Comparison of ENCODE assay signal across 2 cellular contexts in the genomic region with DNA sequence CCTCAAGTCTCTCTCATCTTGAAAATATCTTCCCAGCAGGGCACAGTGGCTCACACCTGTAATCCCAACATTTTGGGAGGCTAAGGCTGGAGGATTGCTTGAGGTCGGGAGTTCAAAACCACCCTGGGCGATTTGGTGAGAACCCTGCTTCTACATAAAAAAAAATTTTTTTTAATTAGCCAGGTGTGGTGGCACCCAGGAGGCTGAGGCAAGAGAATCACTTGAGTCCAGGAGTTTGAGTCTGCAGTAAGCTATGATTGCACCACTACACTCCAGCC.
TF ChIP-seq lines count a peak whose summit lies in the region.

No MANE protein-coding gene starts in this region.

TF ChIP-seq in GM23338, 12 proteins besides CTCF, POLR2A, EP300 and RAD21 (continued from another document):
- TF ChIP-seq, protein P1, sequence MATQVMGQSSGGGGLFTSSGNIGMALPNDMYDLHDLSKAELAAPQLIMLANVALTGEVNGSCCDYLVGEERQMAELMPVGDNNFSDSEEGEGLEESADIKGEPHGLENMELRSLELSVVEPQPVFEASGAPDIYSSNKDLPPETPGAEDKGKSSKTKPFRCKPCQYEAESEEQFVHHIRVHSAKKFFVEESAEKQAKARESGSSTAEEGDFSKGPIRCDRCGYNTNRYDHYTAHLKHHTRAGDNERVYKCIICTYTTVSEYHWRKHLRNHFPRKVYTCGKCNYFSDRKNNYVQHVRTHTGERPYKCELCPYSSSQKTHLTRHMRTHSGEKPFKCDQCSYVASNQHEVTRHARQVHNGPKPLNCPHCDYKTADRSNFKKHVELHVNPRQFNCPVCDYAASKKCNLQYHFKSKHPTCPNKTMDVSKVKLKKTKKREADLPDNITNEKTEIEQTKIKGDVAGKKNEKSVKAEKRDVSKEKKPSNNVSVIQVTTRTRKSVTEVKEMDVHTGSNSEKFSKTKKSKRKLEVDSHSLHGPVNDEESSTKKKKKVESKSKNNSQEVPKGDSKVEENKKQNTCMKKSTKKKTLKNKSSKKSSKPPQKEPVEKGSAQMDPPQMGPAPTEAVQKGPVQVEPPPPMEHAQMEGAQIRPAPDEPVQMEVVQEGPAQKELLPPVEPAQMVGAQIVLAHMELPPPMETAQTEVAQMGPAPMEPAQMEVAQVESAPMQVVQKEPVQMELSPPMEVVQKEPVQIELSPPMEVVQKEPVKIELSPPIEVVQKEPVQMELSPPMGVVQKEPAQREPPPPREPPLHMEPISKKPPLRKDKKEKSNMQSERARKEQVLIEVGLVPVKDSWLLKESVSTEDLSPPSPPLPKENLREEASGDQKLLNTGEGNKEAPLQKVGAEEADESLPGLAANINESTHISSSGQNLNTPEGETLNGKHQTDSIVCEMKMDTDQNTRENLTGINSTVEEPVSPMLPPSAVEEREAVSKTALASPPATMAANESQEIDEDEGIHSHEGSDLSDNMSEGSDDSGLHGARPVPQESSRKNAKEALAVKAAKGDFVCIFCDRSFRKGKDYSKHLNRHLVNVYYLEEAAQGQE (IDR thresholded peaks at IDR 0.05; ENCODE audit: unreplicated experiment) = no peak
- TF ChIP-seq CREB1 (CRISPR knock-in tag; IDR thresholded peaks at IDR 0.05; ENCODE audit: low read depth) (no peak), JUNB (IDR thresholded peaks at IDR 0.05; ENCODE audit: unreplicated experiment) (no peak), EZH2 (IDR thresholded peaks at IDR 0.05; ENCODE audit: low read depth, unreplicated experiment) (no peak), EZH2phosphoT487 (IDR thresholded peaks at IDR 0.05; ENCODE audit: unreplicated experiment) (no peak), ZNF331 (CRISPR knock-in tag; IDR thresholded peaks at IDR 0.05; ENCODE audit: low read depth) (no peak), POLR2AphosphoS5 (IDR thresholded peaks at IDR 0.05; ENCODE audit: low read depth) (no peak), NANOG (IDR thresholded peaks at IDR 0.05; ENCODE audit: borderline replicate concordance) (no peak)
- TF ChIP-seq, protein P2, sequence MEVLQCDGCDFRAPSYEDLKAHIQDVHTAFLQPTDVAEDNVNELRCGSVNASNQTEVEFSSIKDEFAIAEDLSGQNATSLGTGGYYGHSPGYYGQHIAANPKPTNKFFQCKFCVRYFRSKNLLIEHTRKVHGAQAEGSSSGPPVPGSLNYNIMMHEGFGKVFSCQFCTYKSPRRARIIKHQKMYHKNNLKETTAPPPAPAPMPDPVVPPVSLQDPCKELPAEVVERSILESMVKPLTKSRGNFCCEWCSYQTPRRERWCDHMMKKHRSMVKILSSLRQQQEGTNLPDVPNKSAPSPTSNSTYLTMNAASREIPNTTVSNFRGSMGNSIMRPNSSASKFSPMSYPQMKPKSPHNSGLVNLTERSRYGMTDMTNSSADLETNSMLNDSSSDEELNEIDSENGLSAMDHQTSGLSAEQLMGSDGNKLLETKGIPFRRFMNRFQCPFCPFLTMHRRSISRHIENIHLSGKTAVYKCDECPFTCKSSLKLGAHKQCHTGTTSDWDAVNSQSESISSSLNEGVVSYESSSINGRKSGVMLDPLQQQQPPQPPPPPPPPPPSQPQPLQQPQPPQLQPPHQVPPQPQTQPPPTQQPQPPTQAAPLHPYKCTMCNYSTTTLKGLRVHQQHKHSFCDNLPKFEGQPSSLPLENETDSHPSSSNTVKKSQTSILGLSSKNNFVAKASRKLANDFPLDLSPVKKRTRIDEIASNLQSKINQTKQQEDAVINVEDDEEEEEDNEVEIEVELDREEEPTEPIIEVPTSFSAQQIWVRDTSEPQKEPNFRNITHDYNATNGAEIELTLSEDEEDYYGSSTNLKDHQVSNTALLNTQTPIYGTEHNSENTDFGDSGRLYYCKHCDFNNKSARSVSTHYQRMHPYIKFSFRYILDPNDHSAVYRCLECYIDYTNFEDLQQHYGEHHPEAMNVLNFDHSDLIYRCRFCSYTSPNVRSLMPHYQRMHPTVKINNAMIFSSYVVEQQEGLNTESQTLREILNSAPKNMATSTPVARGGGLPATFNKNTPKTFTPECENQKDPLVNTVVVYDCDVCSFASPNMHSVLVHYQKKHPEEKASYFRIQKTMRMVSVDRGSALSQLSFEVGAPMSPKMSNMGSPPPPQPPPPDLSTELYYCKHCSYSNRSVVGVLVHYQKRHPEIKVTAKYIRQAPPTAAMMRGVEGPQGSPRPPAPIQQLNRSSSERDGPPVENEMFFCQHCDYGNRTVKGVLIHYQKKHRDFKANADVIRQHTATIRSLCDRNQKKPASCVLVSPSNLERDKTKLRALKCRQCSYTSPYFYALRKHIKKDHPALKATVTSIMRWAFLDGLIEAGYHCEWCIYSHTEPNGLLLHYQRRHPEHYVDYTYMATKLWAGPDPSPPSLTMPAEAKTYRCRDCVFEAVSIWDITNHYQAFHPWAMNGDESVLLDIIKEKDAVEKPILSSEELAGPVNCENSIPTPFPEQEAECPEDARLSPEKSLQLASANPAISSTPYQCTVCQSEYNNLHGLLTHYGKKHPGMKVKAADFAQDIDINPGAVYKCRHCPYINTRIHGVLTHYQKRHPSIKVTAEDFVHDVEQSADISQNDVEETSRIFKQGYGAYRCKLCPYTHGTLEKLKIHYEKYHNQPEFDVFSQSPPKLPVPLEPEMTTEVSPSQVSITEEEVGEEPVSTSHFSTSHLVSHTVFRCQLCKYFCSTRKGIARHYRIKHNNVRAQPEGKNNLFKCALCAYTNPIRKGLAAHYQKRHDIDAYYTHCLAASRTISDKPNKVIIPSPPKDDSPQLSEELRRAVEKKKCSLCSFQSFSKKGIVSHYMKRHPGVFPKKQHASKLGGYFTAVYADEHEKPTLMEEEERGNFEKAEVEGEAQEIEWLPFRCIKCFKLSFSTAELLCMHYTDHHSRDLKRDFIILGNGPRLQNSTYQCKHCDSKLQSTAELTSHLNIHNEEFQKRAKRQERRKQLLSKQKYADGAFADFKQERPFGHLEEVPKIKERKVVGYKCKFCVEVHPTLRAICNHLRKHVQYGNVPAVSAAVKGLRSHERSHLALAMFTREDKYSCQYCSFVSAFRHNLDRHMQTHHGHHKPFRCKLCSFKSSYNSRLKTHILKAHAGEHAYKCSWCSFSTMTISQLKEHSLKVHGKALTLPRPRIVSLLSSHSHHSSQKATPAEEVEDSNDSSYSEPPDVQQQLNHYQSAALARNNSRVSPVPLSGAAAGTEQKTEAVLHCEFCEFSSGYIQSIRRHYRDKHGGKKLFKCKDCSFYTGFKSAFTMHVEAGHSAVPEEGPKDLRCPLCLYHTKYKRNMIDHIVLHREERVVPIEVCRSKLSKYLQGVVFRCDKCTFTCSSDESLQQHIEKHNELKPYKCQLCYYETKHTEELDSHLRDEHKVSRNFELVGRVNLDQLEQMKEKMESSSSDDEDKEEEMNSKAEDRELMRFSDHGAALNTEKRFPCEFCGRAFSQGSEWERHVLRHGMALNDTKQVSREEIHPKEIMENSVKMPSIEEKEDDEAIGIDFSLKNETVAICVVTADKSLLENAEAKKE (CRISPR knock-in tag; IDR thresholded peaks at IDR 0.05) = no peak
- TF ChIP-seq, protein P3, sequence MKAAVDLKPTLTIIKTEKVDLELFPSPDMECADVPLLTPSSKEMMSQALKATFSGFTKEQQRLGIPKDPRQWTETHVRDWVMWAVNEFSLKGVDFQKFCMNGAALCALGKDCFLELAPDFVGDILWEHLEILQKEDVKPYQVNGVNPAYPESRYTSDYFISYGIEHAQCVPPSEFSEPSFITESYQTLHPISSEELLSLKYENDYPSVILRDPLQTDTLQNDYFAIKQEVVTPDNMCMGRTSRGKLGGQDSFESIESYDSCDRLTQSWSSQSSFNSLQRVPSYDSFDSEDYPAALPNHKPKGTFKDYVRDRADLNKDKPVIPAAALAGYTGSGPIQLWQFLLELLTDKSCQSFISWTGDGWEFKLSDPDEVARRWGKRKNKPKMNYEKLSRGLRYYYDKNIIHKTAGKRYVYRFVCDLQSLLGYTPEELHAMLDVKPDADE (IDR thresholded peaks at IDR 0.05) = no peak

TF ChIP-seq in WTC11, 78 proteins besides CTCF, POLR2A, EP300 and RAD21 (continued from another document):
- TF ChIP-seq, protein P4, sequence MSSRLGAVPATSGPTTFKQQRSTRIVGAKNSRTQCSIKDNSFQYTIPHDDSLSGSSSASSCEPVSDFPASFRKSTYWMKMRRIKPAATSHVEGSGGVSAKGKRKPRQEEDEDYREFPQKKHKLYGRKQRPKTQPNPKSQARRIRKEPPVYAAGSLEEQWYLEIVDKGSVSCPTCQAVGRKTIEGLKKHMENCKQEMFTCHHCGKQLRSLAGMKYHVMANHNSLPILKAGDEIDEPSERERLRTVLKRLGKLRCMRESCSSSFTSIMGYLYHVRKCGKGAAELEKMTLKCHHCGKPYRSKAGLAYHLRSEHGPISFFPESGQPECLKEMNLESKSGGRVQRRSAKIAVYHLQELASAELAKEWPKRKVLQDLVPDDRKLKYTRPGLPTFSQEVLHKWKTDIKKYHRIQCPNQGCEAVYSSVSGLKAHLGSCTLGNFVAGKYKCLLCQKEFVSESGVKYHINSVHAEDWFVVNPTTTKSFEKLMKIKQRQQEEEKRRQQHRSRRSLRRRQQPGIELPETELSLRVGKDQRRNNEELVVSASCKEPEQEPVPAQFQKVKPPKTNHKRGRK (CRISPR knock-in tag; IDR thresholded peaks at IDR 0.05; ENCODE audit: borderline replicate concordance) = no peak
- TF ChIP-seq ELF4 (CRISPR knock-in tag; IDR thresholded peaks at IDR 0.05; ENCODE audit: low read depth) (no peak), ZNF138 (CRISPR knock-in tag; conservative IDR thresholded peaks at IDR 0.05) (no peak), ETV6 (CRISPR knock-in tag; IDR thresholded peaks at IDR 0.05) (no peak), ZNF219 (CRISPR knock-in tag; IDR thresholded peaks at IDR 0.05; ENCODE audit: borderline replicate concordance) (no peak), KAT7 (CRISPR knock-in tag; IDR thresholded peaks at IDR 0.05; ENCODE audit: borderline replicate concordance) (no peak), NR3C1 (CRISPR knock-in tag; conservative IDR thresholded peaks at IDR 0.05; ENCODE audit: low read depth) (no peak)
- TF ChIP-seq, protein P5, sequence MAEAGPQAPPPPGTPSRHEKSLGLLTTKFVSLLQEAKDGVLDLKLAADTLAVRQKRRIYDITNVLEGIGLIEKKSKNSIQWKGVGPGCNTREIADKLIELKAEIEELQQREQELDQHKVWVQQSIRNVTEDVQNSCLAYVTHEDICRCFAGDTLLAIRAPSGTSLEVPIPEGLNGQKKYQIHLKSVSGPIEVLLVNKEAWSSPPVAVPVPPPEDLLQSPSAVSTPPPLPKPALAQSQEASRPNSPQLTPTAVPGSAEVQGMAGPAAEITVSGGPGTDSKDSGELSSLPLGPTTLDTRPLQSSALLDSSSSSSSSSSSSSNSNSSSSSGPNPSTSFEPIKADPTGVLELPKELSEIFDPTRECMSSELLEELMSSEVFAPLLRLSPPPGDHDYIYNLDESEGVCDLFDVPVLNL (CRISPR knock-in tag; IDR thresholded peaks at IDR 0.05; ENCODE audit: borderline replicate concordance, low read depth) = no peak
- TF ChIP-seq, protein P6, sequence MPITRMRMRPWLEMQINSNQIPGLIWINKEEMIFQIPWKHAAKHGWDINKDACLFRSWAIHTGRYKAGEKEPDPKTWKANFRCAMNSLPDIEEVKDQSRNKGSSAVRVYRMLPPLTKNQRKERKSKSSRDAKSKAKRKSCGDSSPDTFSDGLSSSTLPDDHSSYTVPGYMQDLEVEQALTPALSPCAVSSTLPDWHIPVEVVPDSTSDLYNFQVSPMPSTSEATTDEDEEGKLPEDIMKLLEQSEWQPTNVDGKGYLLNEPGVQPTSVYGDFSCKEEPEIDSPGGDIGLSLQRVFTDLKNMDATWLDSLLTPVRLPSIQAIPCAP (CRISPR knock-in tag; IDR thresholded peaks at IDR 0.05) = no peak
- TF ChIP-seq, protein P7, sequence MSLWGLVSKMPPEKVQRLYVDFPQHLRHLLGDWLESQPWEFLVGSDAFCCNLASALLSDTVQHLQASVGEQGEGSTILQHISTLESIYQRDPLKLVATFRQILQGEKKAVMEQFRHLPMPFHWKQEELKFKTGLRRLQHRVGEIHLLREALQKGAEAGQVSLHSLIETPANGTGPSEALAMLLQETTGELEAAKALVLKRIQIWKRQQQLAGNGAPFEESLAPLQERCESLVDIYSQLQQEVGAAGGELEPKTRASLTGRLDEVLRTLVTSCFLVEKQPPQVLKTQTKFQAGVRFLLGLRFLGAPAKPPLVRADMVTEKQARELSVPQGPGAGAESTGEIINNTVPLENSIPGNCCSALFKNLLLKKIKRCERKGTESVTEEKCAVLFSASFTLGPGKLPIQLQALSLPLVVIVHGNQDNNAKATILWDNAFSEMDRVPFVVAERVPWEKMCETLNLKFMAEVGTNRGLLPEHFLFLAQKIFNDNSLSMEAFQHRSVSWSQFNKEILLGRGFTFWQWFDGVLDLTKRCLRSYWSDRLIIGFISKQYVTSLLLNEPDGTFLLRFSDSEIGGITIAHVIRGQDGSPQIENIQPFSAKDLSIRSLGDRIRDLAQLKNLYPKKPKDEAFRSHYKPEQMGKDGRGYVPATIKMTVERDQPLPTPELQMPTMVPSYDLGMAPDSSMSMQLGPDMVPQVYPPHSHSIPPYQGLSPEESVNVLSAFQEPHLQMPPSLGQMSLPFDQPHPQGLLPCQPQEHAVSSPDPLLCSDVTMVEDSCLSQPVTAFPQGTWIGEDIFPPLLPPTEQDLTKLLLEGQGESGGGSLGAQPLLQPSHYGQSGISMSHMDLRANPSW (CRISPR knock-in tag; conservative IDR thresholded peaks at IDR 0.05; ENCODE audit: low read depth) = no peak
- TF ChIP-seq, protein P8, sequence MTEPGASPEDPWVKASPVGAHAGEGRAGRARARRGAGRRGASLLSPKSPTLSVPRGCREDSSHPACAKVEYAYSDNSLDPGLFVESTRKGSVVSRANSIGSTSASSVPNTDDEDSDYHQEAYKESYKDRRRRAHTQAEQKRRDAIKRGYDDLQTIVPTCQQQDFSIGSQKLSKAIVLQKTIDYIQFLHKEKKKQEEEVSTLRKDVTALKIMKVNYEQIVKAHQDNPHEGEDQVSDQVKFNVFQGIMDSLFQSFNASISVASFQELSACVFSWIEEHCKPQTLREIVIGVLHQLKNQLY (CRISPR knock-in tag; IDR thresholded peaks at IDR 0.05) = no peak
- TF ChIP-seq, protein P9, sequence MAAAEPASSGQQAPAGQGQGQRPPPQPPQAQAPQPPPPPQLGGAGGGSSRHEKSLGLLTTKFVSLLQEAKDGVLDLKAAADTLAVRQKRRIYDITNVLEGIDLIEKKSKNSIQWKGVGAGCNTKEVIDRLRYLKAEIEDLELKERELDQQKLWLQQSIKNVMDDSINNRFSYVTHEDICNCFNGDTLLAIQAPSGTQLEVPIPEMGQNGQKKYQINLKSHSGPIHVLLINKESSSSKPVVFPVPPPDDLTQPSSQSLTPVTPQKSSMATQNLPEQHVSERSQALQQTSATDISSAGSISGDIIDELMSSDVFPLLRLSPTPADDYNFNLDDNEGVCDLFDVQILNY (CRISPR knock-in tag; IDR thresholded peaks at IDR 0.05) = no peak
- TF ChIP-seq, protein P10, sequence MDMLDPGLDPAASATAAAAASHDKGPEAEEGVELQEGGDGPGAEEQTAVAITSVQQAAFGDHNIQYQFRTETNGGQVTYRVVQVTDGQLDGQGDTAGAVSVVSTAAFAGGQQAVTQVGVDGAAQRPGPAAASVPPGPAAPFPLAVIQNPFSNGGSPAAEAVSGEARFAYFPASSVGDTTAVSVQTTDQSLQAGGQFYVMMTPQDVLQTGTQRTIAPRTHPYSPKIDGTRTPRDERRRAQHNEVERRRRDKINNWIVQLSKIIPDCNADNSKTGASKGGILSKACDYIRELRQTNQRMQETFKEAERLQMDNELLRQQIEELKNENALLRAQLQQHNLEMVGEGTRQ (CRISPR knock-in tag; IDR thresholded peaks at IDR 0.05) = no peak
- TF ChIP-seq, protein P11, sequence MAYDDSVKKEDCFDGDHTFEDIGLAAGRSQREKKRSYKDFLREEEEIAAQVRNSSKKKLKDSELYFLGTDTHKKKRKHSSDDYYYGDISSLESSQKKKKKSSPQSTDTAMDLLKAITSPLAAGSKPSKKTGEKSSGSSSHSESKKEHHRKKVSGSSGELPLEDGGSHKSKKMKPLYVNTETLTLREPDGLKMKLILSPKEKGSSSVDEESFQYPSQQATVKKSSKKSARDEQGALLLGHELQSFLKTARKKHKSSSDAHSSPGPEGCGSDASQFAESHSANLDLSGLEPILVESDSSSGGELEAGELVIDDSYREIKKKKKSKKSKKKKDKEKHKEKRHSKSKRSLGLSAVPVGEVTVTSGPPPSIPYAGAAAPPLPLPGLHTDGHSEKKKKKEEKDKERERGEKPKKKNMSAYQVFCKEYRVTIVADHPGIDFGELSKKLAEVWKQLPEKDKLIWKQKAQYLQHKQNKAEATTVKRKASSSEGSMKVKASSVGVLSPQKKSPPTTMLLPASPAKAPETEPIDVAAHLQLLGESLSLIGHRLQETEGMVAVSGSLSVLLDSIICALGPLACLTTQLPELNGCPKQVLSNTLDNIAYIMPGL (CRISPR knock-in tag; IDR thresholded peaks at IDR 0.05) = no peak
